ENCODE assay signal across 17 cellular contexts in the genomic region with DNA sequence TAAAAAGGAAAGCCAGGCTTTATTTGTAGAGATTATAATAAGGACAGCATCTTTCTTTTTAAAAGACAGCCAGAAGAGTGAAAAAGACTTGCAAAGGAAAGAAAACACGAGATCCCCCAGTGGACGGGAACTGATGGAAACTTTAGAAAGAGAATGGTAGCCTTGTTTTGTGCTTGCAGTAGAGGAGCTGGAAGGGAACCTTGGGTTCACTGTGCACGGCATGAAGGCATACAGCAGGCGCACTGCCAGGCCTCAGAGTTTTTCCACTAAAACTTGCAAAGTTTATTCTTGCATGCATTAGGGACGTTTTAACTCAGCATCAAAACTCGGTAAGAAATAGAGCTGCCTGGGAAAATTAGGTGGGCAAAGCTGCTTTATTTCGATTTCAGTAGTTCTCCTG.
"Had no signal": no experiment of that assay in that cellular context is flagged by ENCODE, and none has a peak within 500 bp of the region (broad histone marks: within the 10 kb centered on the region; RNA-seq: fewer than 3 reads in every experiment).

No MANE protein-coding gene starts in this region.

- H3K9me3 ChIP-seq: gastroesophageal sphincter, left ventricle myocardium inferior, lower lobe of right lung, neutrophil, sigmoid colon, suprapubic skin, thyroid gland had no signal

- DNase-seq: effector memory CD4-positive, alpha-beta T cell; glutamatergic neuron; kidney; left cardiac atrium; left ventricle myocardium inferior; lower lobe of right lung; posterior cingulate gyrus; sigmoid colon; stimulated activated CD4-positive, alpha-beta T cell treated with anti-CD3 and anti-CD28 coated beads, Interleukin-2, amount 100 ng/mL, for 48 hours; stimulated activated naive CD4-positive, alpha-beta T cell treated with Interleukin-2 at 50 U/mL for 16 hours had no signal

- H3K27me3 ChIP-seq: gastroesophageal sphincter, neutrophil, sigmoid colon, suprapubic skin, thyroid gland had no signal

- H3K4me3 ChIP-seq: gastroesophageal sphincter, left ventricle myocardium inferior, lower lobe of right lung, sigmoid colon, skin epidermis, suprapubic skin, thyroid gland had no signal

- H3K4me1 ChIP-seq: gastroesophageal sphincter, left ventricle myocardium inferior, lower lobe of right lung, sigmoid colon, suprapubic skin had no signal

- H3K27ac ChIP-seq: gastroesophageal sphincter, left ventricle myocardium inferior, lower lobe of right lung, neutrophil, sigmoid colon, skin epidermis, suprapubic skin had no signal

- ATAC-seq: esophagus mucosa; gastroesophageal sphincter; left cardiac atrium; lower lobe of right lung; natural killer cell treated with Interleukin-12 subunit alpha and Interleukin-12 subunit beta and Interleukin-15 and Interleukin-18, amount 100 ng/mL, for 72 hours had no signal

- H3K36me3 ChIP-seq: gastroesophageal sphincter, left ventricle myocardium inferior, lower lobe of right lung, neutrophil, sigmoid colon, suprapubic skin, thyroid gland had no signal
